ENCODE assay signal across 8 cellular contexts in the genomic region with DNA sequence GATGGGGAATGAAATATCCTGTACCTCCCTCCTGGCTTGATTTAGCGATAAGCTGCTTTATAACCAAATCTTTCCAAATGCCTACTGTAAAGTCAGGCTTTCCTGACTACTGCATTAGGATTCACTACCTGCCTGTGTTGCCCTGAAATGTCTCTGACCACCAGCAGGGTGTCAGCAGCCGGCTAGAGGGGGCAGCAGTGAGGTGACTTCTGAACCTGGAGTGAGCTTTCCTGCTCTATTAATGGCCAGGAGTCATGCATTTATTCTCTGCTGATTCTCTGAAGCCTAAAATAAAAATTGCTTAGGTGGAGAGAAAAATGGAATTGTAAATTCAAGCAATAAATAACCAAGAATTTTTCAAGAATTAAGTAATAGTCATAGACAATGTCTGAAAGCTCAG. TPM values are rescaled to one million over a fixed set of nuclear protein-coding genes. Genes with fewer than 3 reads are reported as not detected.
DNase-seq lines count a peak whose midpoint lies in the region; ATAC-seq, FAIRE-seq and TF ChIP-seq lines count a peak whose summit lies in the region.

No MANE protein-coding gene starts in this region.

- 47 to 49% methylated on average over 2 of the region's 2 CpGs for WGBS in upper lobe of left lung, 2 donors

- DNase-seq in NCI-H748 (lab: John Stamatoyannopoulos, UW; ENCODE audit: unreplicated experiment): peak; percentile 54
- no peak for DNase-seq in NCI-H748 treated with DMSO at 0.1 percent for 48 hours (lab: John Stamatoyannopoulos, UW)
- DNase-seq in MG63: peak; percentile 71
- peak; percentile 22 for DNase-seq in activated naive CD8-positive, alpha-beta T cell treated with anti-CD3 and anti-CD28 coated beads for 36 hours
- DNase-seq in keratinocyte (ENCODE audit: low read depth, low spot score): no peak
- DNase-seq in upper lobe of left lung: peak in 1 of 2 donors; percentile 58
- DNase-seq in KG1 (lab: John Stamatoyannopoulos, UW): no peak
- DNase-seq in cerebellum (ENCODE audit: low spot score): no peak

- dilution Hi-C loops in keratinocyte (cut with MboI; ENCODE audit: extremely low pct_ligation_motif_present, low sequenced_read_pairs): no loop called here

- H4K20me1 ChIP-seq in keratinocyte (ENCODE audit: control insufficient read depth, extremely low read depth, insufficient read depth, low read length): no peaks in the 10 kb centered on the region

- FAIRE-seq in keratinocyte (lab: Jason Lieb, UNC): peak; percentile 82

- TF ChIP-seq EP300 in upper lobe of left lung (IDR thresholded peaks at IDR 0.05): no peak

- H3K4me1 Mint-ChIP-seq in activated naive CD8-positive, alpha-beta T cell treated with anti-CD3 and anti-CD28 coated beads for 36 hours: peaks cover 5% of the 10 kb centered on the region

- H3K27me3 ChIP-seq in MG63 (no peaks in the 10 kb centered on the region), keratinocyte (ENCODE audit: control insufficient read depth, extremely low read depth, insufficient read depth, low read length) (no peaks in the 10 kb centered on the region), upper lobe of left lung (no peaks in the 10 kb centered on the region)

- no peaks in the 10 kb centered on the region for H3K36me3 Mint-ChIP-seq in activated naive CD8-positive, alpha-beta T cell treated with anti-CD3 and anti-CD28 coated beads for 36 hours

- peak overlapping the region; percentile 89 for H3K9ac ChIP-seq in keratinocyte (ENCODE audit: control insufficient read depth, extremely low read depth, insufficient read depth, low read length)

- no peak for TF ChIP-seq POLR2A in upper lobe of left lung (IDR thresholded peaks at IDR 0.05)

- H3K27ac Mint-ChIP-seq in activated naive CD8-positive, alpha-beta T cell treated with anti-CD3 and anti-CD28 coated beads for 36 hours: no peak overlapping the region

- ATAC-seq in upper lobe of left lung (ENCODE audit: low FRiP score in 2 of 2): no peak

- no peaks in the 10 kb centered on the region for H3K9me3 Mint-ChIP-seq in activated naive CD8-positive, alpha-beta T cell treated with anti-CD3 and anti-CD28 coated beads for 36 hours

- peaks cover 57% of the 10 kb centered on the region for H3K79me2 ChIP-seq in keratinocyte (ENCODE audit: control insufficient read depth, insufficient read depth, low read length)

- peaks cover 40% of the 10 kb centered on the region for H3K36me3 ChIP-seq in MG63
- peaks cover 7 to 9% of the 10 kb centered on the region in 2 experiments for H3K36me3 ChIP-seq in keratinocyte (ENCODE audit: control insufficient read depth in 2 of 2, extremely low read depth in 1 of 2, insufficient read depth in 2 of 2, low read length in 2 of 2)
- no peaks in the 10 kb centered on the region for H3K36me3 ChIP-seq in upper lobe of left lung

- H2AFZ ChIP-seq in keratinocyte (ENCODE audit: control insufficient read depth, low read length): no peak overlapping the region

- TF ChIP-seq CTCF in keratinocyte (optimal IDR thresholded peaks at IDR 0.05 in 1 of 3, IDR thresholded peaks at IDR 0.05 in 1 of 3, conservative IDR thresholded peaks at IDR 0.05 in 1 of 3; ENCODE audit: extremely low read depth in 1 of 3, insufficient read depth in 2 of 3, low read length in 3 of 3) (peak; percentile 74 to 96 (median 88)), upper lobe of left lung (IDR thresholded peaks at IDR 0.05) (peak; percentile 19 to 55 (median 41))

- H3K27me3 Mint-ChIP-seq in activated naive CD8-positive, alpha-beta T cell treated with anti-CD3 and anti-CD28 coated beads for 36 hours: peaks cover 67% of the 10 kb centered on the region

- H3K9me3 ChIP-seq in MG63 (no peaks in the 10 kb centered on the region), keratinocyte (ENCODE audit: control insufficient read depth, low read depth, low read length) (no peaks in the 10 kb centered on the region), upper lobe of left lung (no peaks in the 10 kb centered on the region)

- peak overlapping the region; percentile 96 for H3K27ac ChIP-seq in keratinocyte (ENCODE audit: control insufficient read depth, insufficient read depth, low read length)
- H3K27ac ChIP-seq in upper lobe of left lung: peak overlapping the region in 1 of 4 donors; percentile 13

- H3K4me1 ChIP-seq in keratinocyte (ENCODE audit: control insufficient read depth, extremely low read depth, insufficient read depth, low read length) (peaks cover 34% of the 10 kb centered on the region), upper lobe of left lung (peaks cover 0 to 28% (median 14%) of the 10 kb centered on the region in 4 donors)

- peak overlapping the region; percentile 81 for H3K4me2 ChIP-seq in keratinocyte (ENCODE audit: control insufficient read depth, extremely low read depth, insufficient read depth, low read depth, low read length)

- peak overlapping the region; percentile 93 for H3K4me3 ChIP-seq in MG63
- H3K4me3 ChIP-seq in keratinocyte (ENCODE audit: control insufficient read depth in 2 of 3, extremely low read depth in 1 of 3, insufficient read depth in 2 of 3, low read depth in 1 of 3, low read length in 3 of 3): peak overlapping the region in 2 of 3 experiments; percentile 50 to 91
- H3K4me3 ChIP-seq in upper lobe of left lung: no peak overlapping the region

- no peaks in the 10 kb centered on the region for H3K9me1 ChIP-seq in keratinocyte (ENCODE audit: control insufficient read depth, extremely low read depth, insufficient read depth, low read length)

- no peak overlapping the region for H3K4me3 Mint-ChIP-seq in activated naive CD8-positive, alpha-beta T cell treated with anti-CD3 and anti-CD28 coated beads for 36 hours

RNA-seq across cellular contexts. Expression of gene BACE2, which starts 2.5 kb away (rescaled TPM):
- 211 and 220 TPM in 2 replicates for total RNA-seq in MG63 (2014; rRNA removed; shearing (Covaris generic); ENCODE audit: low replicate concordance)
- total RNA-seq in activated naive CD8-positive, alpha-beta T cell treated with anti-CD3 and anti-CD28 coated beads for 36 hours: 1 to 10 TPM; 1.8 to 2.0 TPM
- 89.7 to 162 TPM (median 130 TPM) in 3 replicates for polyA plus RNA-seq in keratinocyte
- 31.9 TPM for polyA plus RNA-seq in keratinocyte (2011; ENCODE audit: low read depth)
- 122 and 149 TPM in 2 replicates for polyA plus RNA-seq in keratinocyte (2011; cell fraction: cytosol; rRNA removed)
- 153 and 161 TPM in 2 replicates for polyA plus RNA-seq in keratinocyte (2011; cell fraction: nucleus; rRNA removed)
- polyA plus RNA-seq in keratinocyte (2012; ENCODE audit: low replicate concordance): 57.6 and 100.0 TPM in 2 replicates
- polyA minus RNA-seq in keratinocyte: 101 to 131 TPM (median 126 TPM) in 3 replicates
- 99.8 TPM for polyA minus RNA-seq in keratinocyte (2011; cell fraction: cytosol; rRNA and poly(A)+ RNA removed)
- polyA minus RNA-seq in keratinocyte (2011; cell fraction: nucleus; rRNA and poly(A)+ RNA removed): 82.9 and 141 TPM in 2 replicates
- total RNA-seq in upper lobe of left lung: 10 to 100 TPM; 15.1 to 43.0 (median 26.3) TPM
- total RNA-seq in cerebellum: 6.0 TPM

Comparison
In these comparisons a context has a peak if more than half of its experiments do, and no peak if none do; other contexts are left out.
1. DNase-seq: peak in NCI-H748 (single experiment), MG63 (single experiment) and activated naive CD8-positive, alpha-beta T cell treated with anti-CD3 and anti-CD28 coated beads for 36 hours (single experiment); none in NCI-H748 treated with DMSO at 0.1 percent for 48 hours (single experiment), keratinocyte (single experiment), KG1 (single experiment) and cerebellum (single experiment).
2. H3K4me3 ChIP-seq: peak in MG63 (single experiment) and keratinocyte (2 of 3); none in upper lobe of left lung (0 of 4).